In genomic region chr1:53688703-53689102, GRCh38 we compare ENCODE assay signal across 19 cellular contexts. TPM values are rescaled to one million over a fixed set of nuclear protein-coding genes. Genes with fewer than 3 reads are reported as not detected.
DNase-seq lines count a peak whose midpoint lies in the region; ATAC-seq and TF ChIP-seq lines count a peak whose summit lies in the region.
"Had no signal": no experiment of that assay in that cellular context is flagged by ENCODE, and none has a peak within 500 bp of the region (broad histone marks: within the 10 kb centered on the region; RNA-seq: fewer than 3 reads in every experiment).

No MANE protein-coding gene starts in this region.

- ATAC-seq in IMR-90 (ENCODE audit: low read depth): no peak

- peaks cover 26% of the 10 kb centered on the region; the same call in 1 of the 2 replicates for H4K20me1 ChIP-seq in IMR-90 (ENCODE audit: insufficient read depth, low read length)

- peaks cover 24% of the 10 kb centered on the region for H3K9me1 ChIP-seq in IMR-90 (ENCODE audit: insufficient read depth, low read length)

- H3K79me1 ChIP-seq in IMR-90 (ENCODE audit: low read depth in 1 of 2, low read length in 2 of 2) (peaks cover 0 to 54% of the 10 kb centered on the region in 2 experiments; a peak in 3 of 4 replicates), mesenchymal stem cell (replicated peaks; ENCODE audit: low read length, poor library complexity, severe bottlenecking) (peaks cover 31% of the 10 kb centered on the region)

- H3K14ac ChIP-seq in IMR-90 (replicated peaks; ENCODE audit: low read depth, low read length) (no peak overlapping the region), mesenchymal stem cell (ENCODE audit: low read length in 2 of 2) (no peak overlapping the region)

- H4K8ac ChIP-seq in IMR-90 (ENCODE audit: low read depth in 2 of 2, low read length in 2 of 2) (no peak overlapping the region), mesenchymal stem cell (ENCODE audit: low read length) (no peak overlapping the region)

- H3K9me3 ChIP-seq in IMR-90 (ENCODE audit: control insufficient read depth, insufficient read depth, low read length): no peaks in the 10 kb centered on the region
- no peaks in the 10 kb centered on the region for H3K9me3 ChIP-seq in mesenchymal stem cell (ENCODE audit: control insufficient read depth, low read length)
- no peaks in the 10 kb centered on the region for H3K9me3 ChIP-seq in adrenal gland (replicated peaks in 1 of 3)
- H3K9me3 ChIP-seq: Caco-2, upper lobe of left lung had no signal

- H3K4ac ChIP-seq in IMR-90 (ENCODE audit: low read depth, low read length) (no peak overlapping the region), mesenchymal stem cell (ENCODE audit: low read depth in 1 of 2, low read length in 2 of 2) (no peak overlapping the region)

- H3K4me1 ChIP-seq in IMR-90 (ENCODE audit: control insufficient read depth, insufficient read depth, low read length): peaks cover 24% of the 10 kb centered on the region
- H3K4me1 ChIP-seq in mesenchymal stem cell (ENCODE audit: control insufficient read depth, insufficient read depth, low read depth, low read length): peaks cover 66% of the 10 kb centered on the region
- H3K4me1 ChIP-seq in adrenal gland (replicated peaks in 1 of 2): no peaks in the 10 kb centered on the region

- CTCF ChIA-PET in activated CD4-positive, alpha-beta T cell treated with anti-CD3 and anti-CD28 coated beads, Interleukin-2, amount 10 ng/mL, durations not matched to agents 7 days and 5 days (lab: Charles Lee): no interaction called here
- CTCF ChIA-PET in IMR-90 (lab: Yijun Ruan, JAX): no interaction called here

- H3K4me3 ChIP-seq in IMR-90 (ENCODE audit: insufficient read depth, low read depth, low read length) (no peak overlapping the region), mesenchymal stem cell (ENCODE audit: insufficient read depth in 1 of 2, low read depth in 1 of 2, low read length in 2 of 2) (no peak overlapping the region), adrenal gland (no peak overlapping the region)
- H3K4me3 ChIP-seq: smooth muscle cell, upper lobe of left lung had no signal

- H3K23ac ChIP-seq in IMR-90 (ENCODE audit: low read depth, low read length) (no peak overlapping the region), mesenchymal stem cell (ENCODE audit: low read length in 2 of 2) (no peak overlapping the region)

- no peak overlapping the region for H3K4me3 Mint-ChIP-seq in activated CD4-positive, alpha-beta T cell treated with anti-CD3 and anti-CD28 coated beads, Interleukin-2, amount 10 ng/mL, durations not matched to agents 7 days and 5 days
- H3K4me3 Mint-ChIP-seq: activated T-helper 1 cell treated with anti-CD3 and anti-CD28 coated beads, Interleukin-12 subunit alpha, Interleukin-12 subunit beta, Interleukin-2, Interleukin-4 antibody, amounts not matched to agents 30 ng/mL and 10 ng/mL and 1 ng/mL, durations not matched to agents 14 hours and 24 hours and 36 hours; stimulated activated naive B cell treated with anti-CD40 and anti-IgM and Interleukin-4, amounts not matched to agents 10 μg/mL and 1 μg/mL and 100 μg/mL, for 72 hours had no signal

- H2BK12ac ChIP-seq in mesenchymal stem cell (ENCODE audit: low read length in 2 of 2): no peak overlapping the region

- H3K27ac ChIP-seq in IMR-90 (ENCODE audit: insufficient read depth, low read length): no peak overlapping the region
- no peak overlapping the region for H3K27ac ChIP-seq in mesenchymal stem cell (ENCODE audit: low read length, poor library complexity, severe bottlenecking)
- H3K27ac ChIP-seq in adrenal gland: no peak overlapping the region
- H3K27ac ChIP-seq: upper lobe of left lung had no signal

- no peak overlapping the region for H3K27ac Mint-ChIP-seq in activated CD4-positive, alpha-beta T cell treated with anti-CD3 and anti-CD28 coated beads, Interleukin-2, amount 10 ng/mL, durations not matched to agents 7 days and 5 days
- H3K27ac Mint-ChIP-seq: activated T-helper 1 cell treated with anti-CD3 and anti-CD28 coated beads, Interleukin-12 subunit alpha, Interleukin-12 subunit beta, Interleukin-2, Interleukin-4 antibody, amounts not matched to agents 30 ng/mL and 10 ng/mL and 1 ng/mL, durations not matched to agents 14 hours and 24 hours and 36 hours; stimulated activated naive B cell treated with anti-CD40 and anti-IgM and Interleukin-4, amounts not matched to agents 10 μg/mL and 1 μg/mL and 100 μg/mL, for 72 hours had no signal

- TF ChIP-seq POLR2A in IMR-90 (IDR thresholded peaks at IDR 0.05; ENCODE audit: low read depth, low read length) (no peak), adrenal gland (IDR thresholded peaks at IDR 0.05) (no peak)

- POLR2A ChIA-PET in activated CD4-positive, alpha-beta T cell treated with anti-CD3 and anti-CD28 coated beads, Interleukin-2, amount 10 ng/mL, durations not matched to agents 7 days and 5 days (lab: Charles Lee): no interaction called here
- POLR2A ChIA-PET in IMR-90 (lab: Charles Lee; ENCODE audit: unreplicated experiment): no interaction called here

- H2BK15ac ChIP-seq in IMR-90 (ENCODE audit: low read depth, low read length) (no peak overlapping the region), mesenchymal stem cell (ENCODE audit: low read depth, poor library complexity, severe bottlenecking) (no peak overlapping the region)

- H3K36me3 ChIP-seq in IMR-90 (ENCODE audit: control insufficient read depth, insufficient read depth, low read length): no peaks in the 10 kb centered on the region
- H3K36me3 ChIP-seq in mesenchymal stem cell (ENCODE audit: control insufficient read depth in 1 of 2, insufficient read depth in 2 of 2, low read depth in 1 of 2, low read length in 2 of 2): peaks cover 0 to 11% of the 10 kb centered on the region in 2 experiments
- H3K36me3 ChIP-seq in adrenal gland (replicated peaks in 1 of 2): no peaks in the 10 kb centered on the region
- H3K36me3 ChIP-seq: upper lobe of left lung had no signal

- no peak overlapping the region for H2BK5ac ChIP-seq in IMR-90 (ENCODE audit: low read depth, low read length, poor library complexity, severe bottlenecking)
- no peak overlapping the region for H2BK5ac ChIP-seq in mesenchymal stem cell (ENCODE audit: low read depth, low read length, poor library complexity, severe bottlenecking)

- peak; percentile 16 for DNase-seq in activated CD4-positive, alpha-beta T cell treated with anti-CD3 and anti-CD28 coated beads for 48 hours
- DNase-seq in activated CD4-positive, alpha-beta T cell treated with anti-CD3 and anti-CD28 coated beads, Interleukin-2, amount 10 ng/mL, durations not matched to agents 7 days and 5 days: no peak
- DNase-seq in IMR-90 (no peak), SK-MEL-5 (ENCODE audit: low read depth, low spot score) (peak; percentile 9), mesenchymal stem cell (no peak), adrenal gland (no peak), T1000 (lab: John Stamatoyannopoulos, UW) (no peak), MV-4-11 (lab: John Stamatoyannopoulos, UW) (no peak)
- DNase-seq: activated CD4-positive, alpha-beta T cell treated with anti-CD3 and anti-CD28 coated beads, Interleukin-2, amount 50 U/mL, for 4 hours; NCI-H2081 treated with DMSO at 0.1 percent for 48 hours; NCI-H748 treated with DMSO at 0.1 percent for 48 hours; Right ventricle myocardium superior; stimulated activated naive B cell treated with anti-CD40 and anti-IgM and Interleukin-4, amounts not matched to agents 10 μg/mL and 1 μg/mL and 100 μg/mL, for 72 hours; T-helper 9 cell; upper lobe of left lung had no signal

- no peak overlapping the region for H2AFZ ChIP-seq in IMR-90 (replicated peaks; ENCODE audit: low read length, poor library complexity)
- H2AFZ ChIP-seq in mesenchymal stem cell (ENCODE audit: low read depth, low read length): no peak overlapping the region

- H3K4me2 ChIP-seq in IMR-90 (ENCODE audit: low read depth, low read length) (no peak overlapping the region), mesenchymal stem cell (ENCODE audit: low read length, poor library complexity, severe bottlenecking) (no peak overlapping the region)

- H3K9ac ChIP-seq in IMR-90 (ENCODE audit: low read depth, low read length): no peak overlapping the region
- H3K9ac ChIP-seq in mesenchymal stem cell (ENCODE audit: low read length): no peak overlapping the region

- H3K18ac ChIP-seq in IMR-90 (ENCODE audit: low read depth, low read length) (no peak overlapping the region), mesenchymal stem cell (ENCODE audit: low read depth in 1 of 2, low read length in 2 of 2) (no peak overlapping the region)

- no peak overlapping the region for H3K56ac ChIP-seq in IMR-90 (ENCODE audit: extremely low read depth, insufficient read depth, low read length)

- 92% methylated on average over 2 of the region's 3 CpGs; no CpG with 5 or more reads in 1 of the 2 experiments for WGBS in IMR-90 (ENCODE audit: extremely low coverage in 2 of 2, insufficient read length in 1 of 2), 2 experiments
- whole genome bisulfite sequencing in mesenchymal stem cell: 72% methylated on average over 3 of the region's 3 CpGs
- 49 to 70% (median 64%) methylated on average over 3 of the region's 3 CpGs for WGBS in adrenal gland, 4 donors

- no peaks in the 10 kb centered on the region for H3K27me3 ChIP-seq in IMR-90 (ENCODE audit: control insufficient read depth, insufficient read depth, low read length)
- H3K27me3 ChIP-seq in mesenchymal stem cell (ENCODE audit: control insufficient read depth in 1 of 2, insufficient read depth in 1 of 2, low read length in 2 of 2): peaks cover 0 to 96% of the 10 kb centered on the region in 2 experiments
- no peaks in the 10 kb centered on the region for H3K27me3 ChIP-seq in adrenal gland

- H2BK120ac ChIP-seq in IMR-90 (ENCODE audit: low read depth, low read length) (no peak overlapping the region), mesenchymal stem cell (ENCODE audit: low read depth, low read length) (no peak overlapping the region)

- no peaks in the 10 kb centered on the region for H3K36me3 Mint-ChIP-seq in activated CD4-positive, alpha-beta T cell treated with anti-CD3 and anti-CD28 coated beads, Interleukin-2, amount 10 ng/mL, durations not matched to agents 7 days and 5 days (ENCODE audit: low read depth)
- H3K36me3 Mint-ChIP-seq: stimulated activated naive B cell treated with anti-CD40 and anti-IgM and Interleukin-4, amounts not matched to agents 10 μg/mL and 1 μg/mL and 100 μg/mL, for 72 hours had no signal

- TF ChIP-seq CTCF in IMR-90 (conservative IDR thresholded peaks at IDR 0.05; ENCODE audit: low read depth, low read length) (0 out of 2 replicates have a peak, but pooled peaks have one; percentile 5), adrenal gland (IDR thresholded peaks at IDR 0.05) (no peak)

- H2BK20ac ChIP-seq in IMR-90 (ENCODE audit: low read depth, low read length): no peak overlapping the region

- H4K91ac ChIP-seq in IMR-90 (ENCODE audit: insufficient read depth, low read depth, low read length) (no peak overlapping the region), mesenchymal stem cell (ENCODE audit: low read length) (no peak overlapping the region)

- H3K27me3 Mint-ChIP-seq in activated CD4-positive, alpha-beta T cell treated with anti-CD3 and anti-CD28 coated beads, Interleukin-2, amount 10 ng/mL, durations not matched to agents 7 days and 5 days: peaks cover 11% of the 10 kb centered on the region

- H2AK9ac ChIP-seq in IMR-90 (replicated peaks; ENCODE audit: low read depth, low read length, poor library complexity): no peak overlapping the region

- intact Hi-C loops in IMR-90 (cut with micrococcal nuclease): loop anchor here (5.0 kb wide), 2 partner anchors 44 to 201 kb away; no protein-coding TSS in a partner anchor
- intact Hi-C loops in adrenal gland (cut with DNase I): loop anchor here in 1 of 2 donors (10.0 kb wide), 1 partner anchor 224 kb away; no protein-coding TSS in a partner anchor

- no peak overlapping the region for H4K5ac ChIP-seq in IMR-90 (ENCODE audit: low read depth, low read length)

- no peaks in the 10 kb centered on the region for H3K4me1 Mint-ChIP-seq in activated CD4-positive, alpha-beta T cell treated with anti-CD3 and anti-CD28 coated beads, Interleukin-2, amount 10 ng/mL, durations not matched to agents 7 days and 5 days
- H3K4me1 Mint-ChIP-seq: stimulated activated naive B cell treated with anti-CD40 and anti-IgM and Interleukin-4, amounts not matched to agents 10 μg/mL and 1 μg/mL and 100 μg/mL, for 72 hours had no signal

- dilution Hi-C loops in IMR-90 (cut with HindIII; ENCODE audit: low sequenced_read_pairs, unreplicated experiment): no loop called here

- no peak for TF ChIP-seq RAD21 in IMR-90 (IDR thresholded peaks at IDR 0.05; ENCODE audit: low read length)

- no peaks in the 10 kb centered on the region for H3K9me3 Mint-ChIP-seq in activated CD4-positive, alpha-beta T cell treated with anti-CD3 and anti-CD28 coated beads, Interleukin-2, amount 10 ng/mL, durations not matched to agents 7 days and 5 days
- H3K9me3 Mint-ChIP-seq: activated T-helper 1 cell treated with anti-CD3 and anti-CD28 coated beads, Interleukin-12 subunit alpha, Interleukin-12 subunit beta, Interleukin-2, Interleukin-4 antibody, amounts not matched to agents 30 ng/mL and 10 ng/mL and 1 ng/mL, durations not matched to agents 14 hours and 24 hours and 36 hours; stimulated activated naive B cell treated with anti-CD40 and anti-IgM and Interleukin-4, amounts not matched to agents 10 μg/mL and 1 μg/mL and 100 μg/mL, for 72 hours had no signal

- no TSS peak for BruUV-seq in IMR-90 (replicated peaks; lab: Mats Ljungman, UMichigan)

- H2AK5ac ChIP-seq in IMR-90 (ENCODE audit: low read depth, low read length) (no peak overlapping the region), mesenchymal stem cell (ENCODE audit: low read length, severe bottlenecking) (peak overlapping the region; percentile 24)

- in situ Hi-C loops in IMR-90 (cut with MboI; ENCODE audit: low sequenced_read_pairs): no loop called here
- in situ Hi-C loops in SK-MEL-5 (cut with HindIII; ENCODE audit: low pct_unique_long_range_greater_than_20kb, low sequenced_read_pairs): no loop called here

RNA-seq across cellular contexts. Expression of gene GLIS1, which starts 50.3 kb away (rescaled TPM):
- not detected for total RNA-seq in activated CD4-positive, alpha-beta T cell treated with anti-CD3 and anti-CD28 coated beads, Interleukin-2, amount 10 ng/mL, durations not matched to agents 7 days and 5 days
- total RNA-seq in IMR-90 (2012; rRNA removed): 0.18 and 0.28 TPM in 2 replicates
- polyA plus RNA-seq in IMR-90 (2012; rRNA removed): 2.3 and 3.5 TPM in 2 replicates
- 1.5 and 3.3 TPM in 2 replicates for polyA plus RNA-seq in IMR-90 (2012; cell fraction: cytosol; rRNA removed)
- 6.1 and 16.8 TPM in 2 replicates for polyA plus RNA-seq in IMR-90 (2012; cell fraction: nucleus; rRNA removed; ENCODE audit: low replicate concordance)
- total RNA-seq in SK-MEL-5 (2014; rRNA removed; shearing (Covaris generic)): 0.16 TPM in 1 of 2 replicates, not detected in the other
- 0.08 TPM in 1 of 2 replicates, not detected in the other for polyA plus RNA-seq in SK-MEL-5 (2015; cell fraction: cytosol; rRNA removed)
- not detected in 2 replicates for polyA plus RNA-seq in SK-MEL-5 (2015; cell fraction: nucleus; rRNA removed)
- 0.29 TPM for polyA plus RNA-seq in mesenchymal stem cell (2013, experiment 1 of 2)
- 0.29 TPM for polyA plus RNA-seq in mesenchymal stem cell (2013, experiment 2 of 2)
- total RNA-seq in adrenal gland: under 1 TPM in 4 of 8 donors, not detected in 4; 0.10 to 0.35 (median 0.14) TPM
- under 1 TPM in 2 of 3 donors, not detected in 1; 0.08 to 0.37 TPM for polyA plus RNA-seq in adrenal gland
- total RNA-seq: Caco-2, frontal cortex had no signal

Comparison
In these comparisons a context has a peak if more than half of its experiments do, and no peak if none do; other contexts are left out.
1. DNase-seq: peak in activated CD4-positive, alpha-beta T cell treated with anti-CD3 and anti-CD28 coated beads for 48 hours (single experiment) and SK-MEL-5 (single experiment); none in activated CD4-positive, alpha-beta T cell treated with anti-CD3 and anti-CD28 coated beads, Interleukin-2, amount 10 ng/mL, durations not matched to agents 7 days and 5 days (single experiment), IMR-90 (single experiment), mesenchymal stem cell (single experiment), adrenal gland (0 of 7), T1000 (single experiment) and MV-4-11 (single experiment).